16 cellular contexts compared by ENCODE assay signal in genomic region chr1:106568575-106568974, GRCh38.
A peak's percentile ranks its signal among the peaks of the same experiment; 100 is the strongest.
DNase-seq lines count a peak whose midpoint lies in the region; ATAC-seq and TF ChIP-seq lines count a peak whose summit lies in the region.
"Had no signal": no experiment of that assay in that cellular context is flagged by ENCODE, and none has a peak within 500 bp of the region (broad histone marks: within the 10 kb centered on the region; RNA-seq: fewer than 3 reads in every experiment).

No MANE protein-coding gene starts in this region.

- TF ChIP-seq CTCF in VCaP (conservative IDR thresholded peaks at IDR 0.05) (no peak), neural progenitor cell (IDR thresholded peaks at IDR 0.05) (no peak), type B pancreatic cell (conservative IDR thresholded peaks at IDR 0.05) (no peak)

- H3K27ac ChIP-seq in VCaP, result peak overlapping the region; percentile 83
- no peak overlapping the region for H3K27ac ChIP-seq in neural progenitor cell
- H3K27ac ChIP-seq: C4-2B had no signal

- H3K4me3 Mint-ChIP-seq in neural progenitor cell (no peak overlapping the region), type B pancreatic cell (no peak overlapping the region)
- H3K4me3 Mint-ChIP-seq: CD4-positive, alpha-beta T cell; H9; IgD-negative memory B cell had no signal

- H3K4me2 ChIP-seq in neural progenitor cell, result no peak overlapping the region

- no peaks in the 10 kb centered on the region for H3K79me2 ChIP-seq in neural progenitor cell (ENCODE audit: low read depth)

- H3F3A ChIP-seq in neural progenitor cell (ENCODE audit: low read depth), result no peaks in the 10 kb centered on the region

- H3K36me3 ChIP-seq in neural progenitor cell, result no peaks in the 10 kb centered on the region

- H3K9ac ChIP-seq in neural progenitor cell, result no peak overlapping the region

- H3K4me1 Mint-ChIP-seq in neural progenitor cell, result no peaks in the 10 kb centered on the region
- H3K4me1 Mint-ChIP-seq in type B pancreatic cell (ENCODE audit: unreplicated experiment), result peaks cover 8% of the 10 kb centered on the region
- H3K4me1 Mint-ChIP-seq: IgD-negative memory B cell had no signal

- H3K4me3 ChIP-seq in neural progenitor cell, result no peak overlapping the region
- H3K4me3 ChIP-seq: GM12878 had no signal

- no peaks in the 10 kb centered on the region for H3K4me1 ChIP-seq in neural progenitor cell

- no peaks in the 10 kb centered on the region for H3K27me3 Mint-ChIP-seq in neural progenitor cell (ENCODE audit: insufficient read depth, low read depth)
- H3K27me3 Mint-ChIP-seq in type B pancreatic cell, result no peaks in the 10 kb centered on the region
- H3K27me3 Mint-ChIP-seq: CD4-positive, alpha-beta T cell; IgD-negative memory B cell had no signal

- no peaks in the 10 kb centered on the region for H4K20me1 ChIP-seq in neural progenitor cell (ENCODE audit: low read depth)

- no peaks in the 10 kb centered on the region for H3K9me3 ChIP-seq in neural progenitor cell (ENCODE audit: low read depth)

- peak overlapping the region; percentile 3 for H2AFZ ChIP-seq in neural progenitor cell (replicated peaks)

- H3K9me3 Mint-ChIP-seq in neural progenitor cell (no peaks in the 10 kb centered on the region), type B pancreatic cell (peaks cover 5% of the 10 kb centered on the region)
- H3K9me3 Mint-ChIP-seq: H9, IgD-negative memory B cell had no signal

- no peaks in the 10 kb centered on the region for H3K27me3 ChIP-seq in neural progenitor cell

- DNase-seq in neural progenitor cell (ENCODE audit: low spot score), result no peak
- DNase-seq in type B pancreatic cell (ENCODE audit: extremely low spot score, unreplicated experiment), result no peak
- DNase-seq in DMS79 (lab: John Stamatoyannopoulos, UW), result no peak
- DNase-seq: ACHN; CD4-positive, alpha-beta T cell; DMS153; DMS79 treated with DMSO at 0.1 percent for 48 hours; GF-D8; H9 had no signal

- H3K27ac Mint-ChIP-seq in neural progenitor cell (no peak overlapping the region), type B pancreatic cell (peak overlapping the region; percentile 37)
- H3K27ac Mint-ChIP-seq: CD4-positive, alpha-beta T cell; H9; IgD-negative memory B cell had no signal

- ATAC-seq in GM21360 (IDR thresholded peaks at IDR 0.05; ENCODE audit: unreplicated experiment) (no peak), HG03378 (IDR thresholded peaks at IDR 0.05; ENCODE audit: unreplicated experiment) (no peak)
- ATAC-seq: HepG2 had no signal

- H3K36me3 Mint-ChIP-seq in neural progenitor cell (no peaks in the 10 kb centered on the region), type B pancreatic cell (no peaks in the 10 kb centered on the region)
- H3K36me3 Mint-ChIP-seq: IgD-negative memory B cell had no signal
